In genomic region chr21:27129215-27129614, GRCh38 we compare ENCODE assay signal across 18 cellular contexts.
DNase-seq lines count a peak whose midpoint lies in the region; ATAC-seq lines count a peak whose summit lies in the region.
"Had no signal": no experiment of that assay in that cellular context is flagged by ENCODE, and none has a peak within 500 bp of the region (broad histone marks: within the 10 kb centered on the region; RNA-seq: fewer than 3 reads in every experiment).

No MANE protein-coding gene starts in this region.

- intact Hi-C loops in sciatic nerve (cut with DNase I) = no loop called here

- peak; percentile 34 for ATAC-seq in sciatic nerve
- ATAC-seq in GM21723 (IDR thresholded peaks at IDR 0.05; ENCODE audit: unreplicated experiment) = no peak
- no peak for ATAC-seq in GM19035 (IDR thresholded peaks at IDR 0.05; ENCODE audit: unreplicated experiment)
- ATAC-seq: HepG2, SK-N-SH treated with all-trans-retinoic acid at 6 μM for 48 hours had no signal

- H3K4me3 ChIP-seq in SJSA1 = no peak overlapping the region
- H3K4me3 ChIP-seq: GM23248 had no signal

- H3K27me3 ChIP-seq in SJSA1 (replicated peaks) = no peaks in the 10 kb centered on the region

- no peaks in the 10 kb centered on the region for H3K9me3 ChIP-seq in SJSA1 (replicated peaks)

- H3K27ac ChIP-seq in SJSA1 = peak overlapping the region; percentile 87
- H3K27ac ChIP-seq: GM23248 had no signal

- H3K4me1 ChIP-seq in SJSA1 (replicated peaks) = peaks cover 12% of the 10 kb centered on the region

- H3K36me3 ChIP-seq in SJSA1 = no peaks in the 10 kb centered on the region

- DNase-seq in EH (ENCODE audit: low read depth) = peak; percentile 40
- DNase-seq in SJSA1 (ENCODE audit: low read depth in 1 of 2, low spot score in 2 of 2) = peak; percentile 68 to 80
- peak; percentile 10 for DNase-seq in iPS-NIHi7 (ENCODE audit: extremely low spot score)
- no peak for DNase-seq in sciatic nerve (ENCODE audit: low spot score)
- no peak for DNase-seq in NCI-H1694 treated with DMSO at 0.1 percent for 48 hours (lab: John Stamatoyannopoulos, UW)
- no peak for DNase-seq in SIG-M5 treated with dmso at 0.1 percent for 504 hours (lab: John Stamatoyannopoulos, UW; ENCODE audit: unreplicated experiment)
- DNase-seq: CD4-positive, alpha-beta memory T cell; DMS153; GM23248; KBM-7; NCI-H1105; NCI-H2107; NCI-H510A treated with DMSO at 0.1 percent for 48 hours; NCI-H774 had no signal

Comparison
In these comparisons a context has a peak if more than half of its experiments do, and no peak if none do; other contexts are left out.
1. DNase-seq: peak in EH (single experiment), SJSA1 (2 of 2) and iPS-NIHi7 (single experiment); none in sciatic nerve (single experiment), NCI-H1694 treated with DMSO at 0.1 percent for 48 hours (single experiment) and SIG-M5 treated with dmso at 0.1 percent for 504 hours (single experiment).